16 cellular contexts compared by ENCODE assay signal in genomic region chr1:100397681-100398080, GRCh38. TPM values are rescaled to one million over a fixed set of nuclear protein-coding genes. Genes with fewer than 3 reads are reported as not detected.
DNase-seq lines count a peak whose midpoint lies in the region; ATAC-seq and TF ChIP-seq lines count a peak whose summit lies in the region.
"Had no signal": no experiment of that assay in that cellular context is flagged by ENCODE, and none has a peak within 500 bp of the region (broad histone marks: within the 10 kb centered on the region; RNA-seq: fewer than 3 reads in every experiment).

No MANE protein-coding gene starts in this region.

- DNase-seq in CD8-positive, alpha-beta T cell, result no peak
- peak; percentile 5 for DNase-seq in LHCN-M2 (ENCODE audit: low read depth)
- DNase-seq in activated naive CD4-positive, alpha-beta T cell treated with anti-CD3 and anti-CD28 coated beads, Interleukin-2, amount 50 U/mL, for 72 hours (ENCODE audit: low spot score in 2 of 2), result no peak
- DNase-seq in naive thymus-derived CD8-positive, alpha-beta T cell, result no peak
- DNase-seq in stomach, result no peak
- DNase-seq in Caco-2, result no peak
- no peak for DNase-seq in vagina (ENCODE audit: extremely low spot score in 2 of 2)
- DNase-seq: gastrocnemius medialis, left ventricle myocardium superior, NCI-H2081, NCI-H748 treated with DMSO at 0.1 percent for 48 hours, ovary, PC-9, SK-N-SH had no signal

- H3K27ac ChIP-seq in CD8-positive, alpha-beta T cell (ENCODE audit: low read depth, low read length), result peak overlapping the region; percentile 14
- H3K27ac ChIP-seq in stomach, result peak overlapping the region in 1 of 5 donors; percentile 8
- H3K27ac ChIP-seq in vagina, result no peak overlapping the region
- H3K27ac ChIP-seq: epithelial cell of prostate, gastrocnemius medialis, ovary, PC-9 had no signal

- TF ChIP-seq POLR2A in stomach (IDR thresholded peaks at IDR 0.05), result no peak
- TF ChIP-seq POLR2A in vagina (IDR thresholded peaks at IDR 0.05), result no peak

- no peaks in the 10 kb centered on the region for H3K36me3 ChIP-seq in CD8-positive, alpha-beta T cell (ENCODE audit: insufficient read depth, low read length)
- H3K36me3 ChIP-seq in stomach (peaks cover 0 to 11% (median 5%) of the 10 kb centered on the region in 4 donors), Caco-2 (ENCODE audit: control insufficient read depth, insufficient read depth, low read length) (no peaks in the 10 kb centered on the region), vagina (peaks cover 0 to 10% of the 10 kb centered on the region in 2 donors)
- H3K36me3 ChIP-seq: gastrocnemius medialis, ovary had no signal

- no peak for TF ChIP-seq CTCF in CD8-positive, alpha-beta T cell (IDR thresholded peaks at IDR 0.05)
- no peak for TF ChIP-seq CTCF in stomach (IDR thresholded peaks at IDR 0.05)
- TF ChIP-seq CTCF in Caco-2 (IDR thresholded peaks at IDR 0.05; ENCODE audit: insufficient read depth in 1 of 2, low read depth in 1 of 2, low read length in 1 of 2, severe bottlenecking in 1 of 2, unreplicated experiment in 1 of 2), result no peak
- TF ChIP-seq CTCF in vagina (IDR thresholded peaks at IDR 0.05), result no peak

- POLR2A ChIA-PET in CD8-positive, alpha-beta T cell (lab: Charles Lee), result interaction anchor here (1.2 to 2.0 kb wide), 3 partner anchors 25 to 62 kb away, joined by 3 to 16 read pairs (median 8); partner anchors contain the start of gene CDC14A
- POLR2A ChIA-PET in naive thymus-derived CD8-positive, alpha-beta T cell (lab: Charles Lee), result interaction anchor here (0.6 to 6.0 kb wide), 6 partner anchors 8 to 44 kb away, joined by 3 to 51 read pairs (median 8); partner anchors contain the start of gene CDC14A
- POLR2A ChIA-PET in Caco-2 (lab: Charles Lee), result no interaction called here

- H3K4me3 Mint-ChIP-seq in CD8-positive, alpha-beta T cell, result no peak overlapping the region
- peak overlapping the region in 8 of 10 donors; percentile 19 to 79 (median 56) for H3K4me3 Mint-ChIP-seq in naive thymus-derived CD8-positive, alpha-beta T cell
- H3K4me3 Mint-ChIP-seq in Caco-2 (ENCODE audit: unreplicated experiment), result no peak overlapping the region

- ATAC-seq in CD8-positive, alpha-beta T cell, result no peak
- ATAC-seq in activated naive CD4-positive, alpha-beta T cell treated with anti-CD3 and anti-CD28 coated beads, Interleukin-2, amount 50 U/mL, for 72 hours, result peak; percentile 65 to 72
- ATAC-seq in naive thymus-derived CD8-positive, alpha-beta T cell, result no peak
- ATAC-seq: gastrocnemius medialis, left ventricle myocardium superior, sciatic nerve had no signal

- no peak overlapping the region for H3K4me3 ChIP-seq in CD8-positive, alpha-beta T cell (ENCODE audit: low read depth, low read length)
- H3K4me3 ChIP-seq in stomach (no peak overlapping the region), Caco-2 (ENCODE audit: low read depth, low read length) (no peak overlapping the region), vagina (no peak overlapping the region)
- H3K4me3 ChIP-seq: gastrocnemius medialis, ovary, PC-9 had no signal

- BruUV-seq in Caco-2 (replicated peaks; lab: Mats Ljungman, UMichigan), result no TSS peak

- CTCF ChIA-PET in CD8-positive, alpha-beta T cell (lab: Charles Lee), result interaction anchor here (0.7 to 2.4 kb wide), 9 partner anchors 11 to 495 kb away, joined by 3 to 16 read pairs (median 6); partner anchors contain the start of gene CDC14A
- CTCF ChIA-PET in Caco-2 (lab: Charles Lee), result no interaction called here

- H3K4me1 ChIP-seq in CD8-positive, alpha-beta T cell (ENCODE audit: insufficient read depth, low read length), result peaks cover 93% of the 10 kb centered on the region
- H3K4me1 ChIP-seq in stomach, result peaks cover 6 to 37% (median 12%) of the 10 kb centered on the region in 4 donors
- no peaks in the 10 kb centered on the region for H3K4me1 ChIP-seq in Caco-2
- H3K4me1 ChIP-seq in vagina, result no peaks in the 10 kb centered on the region
- H3K4me1 ChIP-seq: gastrocnemius medialis had no signal

- intact Hi-C loops in CD8-positive, alpha-beta T cell (cut with DNase I, micrococcal nuclease), result loop anchor here in 1 of 2 experiments (2.0 kb wide), 1 partner anchor 15 kb away; no protein-coding TSS in a partner anchor
- intact Hi-C loops in stomach (cut with DNase I; ENCODE audit: low total_unique reads) (no loop called here), Caco-2 (cut with micrococcal nuclease; ENCODE audit: unreplicated experiment) (no loop called here), vagina (cut with DNase I) (no loop called here)

- H3K9me3 ChIP-seq in CD8-positive, alpha-beta T cell (ENCODE audit: low read length), result no peaks in the 10 kb centered on the region
- H3K9me3 ChIP-seq in stomach, result no peaks in the 10 kb centered on the region
- H3K9me3 ChIP-seq in Caco-2, result no peaks in the 10 kb centered on the region
- H3K9me3 ChIP-seq in vagina, result no peaks in the 10 kb centered on the region
- H3K9me3 ChIP-seq: gastrocnemius medialis, ovary, SK-N-SH had no signal

- H3K36me3 Mint-ChIP-seq in CD8-positive, alpha-beta T cell, result peaks cover 38% of the 10 kb centered on the region
- peaks cover 8 to 21% of the 10 kb centered on the region in 2 donors for H3K36me3 Mint-ChIP-seq in activated naive CD4-positive, alpha-beta T cell treated with anti-CD3 and anti-CD28 coated beads, Interleukin-2, amount 50 U/mL, for 72 hours
- peaks cover 0 to 18% (median 13%) of the 10 kb centered on the region in 3 donors for H3K36me3 Mint-ChIP-seq in naive thymus-derived CD8-positive, alpha-beta T cell
- peaks cover 2% of the 10 kb centered on the region for H3K36me3 Mint-ChIP-seq in Caco-2 (ENCODE audit: insufficient read depth, unreplicated experiment)

- no peaks in the 10 kb centered on the region for H3K27me3 Mint-ChIP-seq in CD8-positive, alpha-beta T cell (ENCODE audit: low read depth)
- H3K27me3 Mint-ChIP-seq in naive thymus-derived CD8-positive, alpha-beta T cell, result no peaks in the 10 kb centered on the region
- H3K27me3 Mint-ChIP-seq in Caco-2 (ENCODE audit: insufficient read depth, unreplicated experiment), result no peaks in the 10 kb centered on the region

- no peaks in the 10 kb centered on the region for H3K27me3 ChIP-seq in CD8-positive, alpha-beta T cell (ENCODE audit: insufficient read depth, low read length)
- H3K27me3 ChIP-seq in stomach (no peaks in the 10 kb centered on the region), Caco-2 (replicated peaks; ENCODE audit: control insufficient read depth, insufficient read depth, low read length) (no peaks in the 10 kb centered on the region), vagina (no peaks in the 10 kb centered on the region)
- H3K27me3 ChIP-seq: gastrocnemius medialis, ovary had no signal

- H3K4me1 Mint-ChIP-seq in CD8-positive, alpha-beta T cell (ENCODE audit: low read depth), result peaks cover 87% of the 10 kb centered on the region
- H3K4me1 Mint-ChIP-seq in naive thymus-derived CD8-positive, alpha-beta T cell, result peaks cover 46 to 92% (median 83%) of the 10 kb centered on the region in 4 donors
- H3K4me1 Mint-ChIP-seq in Caco-2 (ENCODE audit: low read depth, unreplicated experiment), result no peaks in the 10 kb centered on the region

- peak overlapping the region; percentile 95 for H3K27ac Mint-ChIP-seq in CD8-positive, alpha-beta T cell
- peak overlapping the region; percentile 13 to 85 for H3K27ac Mint-ChIP-seq in activated naive CD4-positive, alpha-beta T cell treated with anti-CD3 and anti-CD28 coated beads, Interleukin-2, amount 50 U/mL, for 72 hours
- peak overlapping the region; percentile 91 to 98 (median 94) for H3K27ac Mint-ChIP-seq in naive thymus-derived CD8-positive, alpha-beta T cell
- H3K27ac Mint-ChIP-seq in Caco-2 (ENCODE audit: unreplicated experiment), result no peak overlapping the region

- no peaks in the 10 kb centered on the region for H3K9me3 Mint-ChIP-seq in CD8-positive, alpha-beta T cell
- H3K9me3 Mint-ChIP-seq in activated naive CD4-positive, alpha-beta T cell treated with anti-CD3 and anti-CD28 coated beads, Interleukin-2, amount 50 U/mL, for 72 hours, result no peaks in the 10 kb centered on the region
- H3K9me3 Mint-ChIP-seq in naive thymus-derived CD8-positive, alpha-beta T cell, result peaks cover 0 to 2% (median 0%) of the 10 kb centered on the region in 9 donors
- no peaks in the 10 kb centered on the region for H3K9me3 Mint-ChIP-seq in Caco-2 (ENCODE audit: unreplicated experiment)

- TF ChIP-seq EP300 in stomach (IDR thresholded peaks at IDR 0.05), result no peak

RNA-seq across cellular contexts. Expression of gene CDC14A, which starts 45.4 kb away (rescaled TPM):
- total RNA-seq in CD8-positive, alpha-beta T cell, result 100 to 1,000 TPM; 136 to 144 TPM
- total RNA-seq in LHCN-M2 (2014; rRNA removed), result 5.8 and 6.7 TPM in 2 replicates
- polyA plus RNA-seq in LHCN-M2 (2012), result 1.5 TPM
- 10 to 100 TPM; 13.0 to 16.0 TPM for total RNA-seq in activated naive CD4-positive, alpha-beta T cell treated with anti-CD3 and anti-CD28 coated beads, Interleukin-2, amount 50 U/mL, for 72 hours
- 10 to 100 TPM; 61.9 to 63.4 TPM for total RNA-seq in naive thymus-derived CD8-positive, alpha-beta T cell
- 10 to 100 TPM; 17.1 to 31.5 (median 24.9) TPM for polyA plus RNA-seq in naive thymus-derived CD8-positive, alpha-beta T cell
- 10 to 100 TPM in 4 of 5 donors, 1 to 10 TPM in 1; 9.4 to 31.0 (median 27.2) TPM for total RNA-seq in stomach
- polyA plus RNA-seq in stomach, result 1 to 10 TPM; 2.1 to 6.0 (median 3.7) TPM
- total RNA-seq in Caco-2 (2022), result 7.3 and 7.4 TPM in 2 replicates
- total RNA-seq in vagina, result 14.5 TPM

Comparison
In these comparisons a context has a peak if more than half of its experiments do, and no peak if none do; other contexts are left out.
1. ATAC-seq: peak in activated naive CD4-positive, alpha-beta T cell treated with anti-CD3 and anti-CD28 coated beads, Interleukin-2, amount 50 U/mL, for 72 hours (2 of 2); none in CD8-positive, alpha-beta T cell (single experiment) and naive thymus-derived CD8-positive, alpha-beta T cell (0 of 2).
2. H3K4me3 Mint-ChIP-seq: peak in naive thymus-derived CD8-positive, alpha-beta T cell (8 of 10); none in CD8-positive, alpha-beta T cell (single experiment) and Caco-2 (single experiment).